ENCODE assay signal across 18 cellular contexts in genomic region chr18:2780750-2781149, GRCh38.
DNase-seq lines count a peak whose midpoint lies in the region; ATAC-seq and FAIRE-seq lines count a peak whose summit lies in the region.
"Had no signal": no experiment of that assay in that cellular context is flagged by ENCODE, and none has a peak within 500 bp of the region (broad histone marks: within the 10 kb centered on the region; RNA-seq: fewer than 3 reads in every experiment).

No MANE protein-coding gene starts in this region.

- H3K4me1 Mint-ChIP-seq in activated T-cell treated with anti-CD3 and anti-CD28 coated beads, Interleukin-2, amount 50 U/mL, for 24 hours (ENCODE audit: low read depth): no peaks in the 10 kb centered on the region
- H3K4me1 Mint-ChIP-seq in activated T-cell treated with anti-CD3 and anti-CD28 coated beads, Interleukin-2, amount 50 U/mL, for 4 hours (ENCODE audit: low read depth): peaks cover 2% of the 10 kb centered on the region
- peaks cover 4 to 19% (median 8%) of the 10 kb centered on the region in 4 donors for H3K4me1 Mint-ChIP-seq in CD4-positive, alpha-beta memory T cell
- peaks cover 0 to 15% (median 4%) of the 10 kb centered on the region in 7 donors for H3K4me1 Mint-ChIP-seq in naive thymus-derived CD4-positive, alpha-beta T cell

- peak overlapping the region; percentile 47 for H3K27ac Mint-ChIP-seq in activated T-cell treated with anti-CD3 and anti-CD28 coated beads, Interleukin-2, amount 50 U/mL, for 24 hours
- H3K27ac Mint-ChIP-seq in CD4-positive, alpha-beta memory T cell: peak overlapping the region in 5 of 7 donors; percentile 2 to 48 (median 29)
- peak overlapping the region in 7 of 9 donors; percentile 8 to 68 (median 38) for H3K27ac Mint-ChIP-seq in naive thymus-derived CD4-positive, alpha-beta T cell

- H3K27ac ChIP-seq in CD4-positive, alpha-beta memory T cell (ENCODE audit: low read depth, low read length): no peak overlapping the region
- no peak overlapping the region for H3K27ac ChIP-seq in naive thymus-derived CD4-positive, alpha-beta T cell (ENCODE audit: low read depth, low read length)
- H3K27ac ChIP-seq: RWPE1 had no signal

- FAIRE-seq in HTR-8/SVneo (lab: Jason Lieb, UNC): peak; percentile 40
- FAIRE-seq: HepG2 had no signal

- peaks cover 81% of the 10 kb centered on the region for H3K36me3 ChIP-seq in CD4-positive, alpha-beta memory T cell (ENCODE audit: insufficient read depth, low read length)
- H3K36me3 ChIP-seq in naive thymus-derived CD4-positive, alpha-beta T cell (ENCODE audit: control insufficient read depth in 2 of 3, insufficient read depth in 3 of 3, low read length in 3 of 3): peaks cover 40 to 64% (median 42%) of the 10 kb centered on the region in 3 experiments

- no peaks in the 10 kb centered on the region for H3K4me1 ChIP-seq in CD4-positive, alpha-beta memory T cell (ENCODE audit: insufficient read depth, low read length)
- H3K4me1 ChIP-seq in naive thymus-derived CD4-positive, alpha-beta T cell (ENCODE audit: control insufficient read depth in 2 of 2, insufficient read depth in 2 of 2, low read length in 2 of 2): no peaks in the 10 kb centered on the region

- peaks cover 92% of the 10 kb centered on the region for H3K36me3 Mint-ChIP-seq in activated T-cell treated with anti-CD3 and anti-CD28 coated beads, Interleukin-2, amount 50 U/mL, for 24 hours (ENCODE audit: low read depth)
- peaks cover 46% of the 10 kb centered on the region for H3K36me3 Mint-ChIP-seq in activated T-cell treated with anti-CD3 and anti-CD28 coated beads, Interleukin-2, amount 50 U/mL, for 4 hours (ENCODE audit: insufficient read depth)
- peaks cover 48 to 70% of the 10 kb centered on the region in 2 donors for H3K36me3 Mint-ChIP-seq in CD4-positive, alpha-beta memory T cell
- H3K36me3 Mint-ChIP-seq in naive thymus-derived CD4-positive, alpha-beta T cell: peaks cover 9 to 57% (median 44%) of the 10 kb centered on the region in 5 donors

- ATAC-seq in activated T-cell treated with anti-CD3 and anti-CD28 coated beads, Interleukin-2, amount 50 U/mL, for 4 hours: no peak
- no peak for ATAC-seq in naive thymus-derived CD4-positive, alpha-beta T cell
- no peak for ATAC-seq in left colon
- no peak for ATAC-seq in GM21717 (IDR thresholded peaks at IDR 0.05; ENCODE audit: unreplicated experiment)
- ATAC-seq: HepG2 had no signal

- no peak overlapping the region for H3K4me3 Mint-ChIP-seq in activated T-cell treated with anti-CD3 and anti-CD28 coated beads, Interleukin-2, amount 50 U/mL, for 24 hours
- no peak overlapping the region for H3K4me3 Mint-ChIP-seq in activated T-cell treated with anti-CD3 and anti-CD28 coated beads, Interleukin-2, amount 50 U/mL, for 4 hours
- no peak overlapping the region for H3K4me3 Mint-ChIP-seq in CD4-positive, alpha-beta memory T cell
- H3K4me3 Mint-ChIP-seq in naive thymus-derived CD4-positive, alpha-beta T cell: no peak overlapping the region

- intact Hi-C loops in CD4-positive, alpha-beta memory T cell (cut with micrococcal nuclease): no loop called here
- intact Hi-C loops in naive thymus-derived CD4-positive, alpha-beta T cell (cut with micrococcal nuclease): loop anchor here in 1 of 2 donors (5.0 kb wide), 1 partner anchor 33 kb away; no protein-coding TSS in a partner anchor
- intact Hi-C loops in left colon (cut with DNase I, micrococcal nuclease): no loop called here

- DNase-seq in activated T-cell treated with anti-CD3 and anti-CD28 coated beads, Interleukin-2, amount 50 U/mL, for 24 hours: no peak
- no peak for DNase-seq in activated T-cell treated with anti-CD3 and anti-CD28 coated beads, Interleukin-2, amount 50 U/mL, for 4 hours
- DNase-seq in CD4-positive, alpha-beta memory T cell: no peak
- DNase-seq in HTR-8/SVneo (ENCODE audit: insufficient read length, low spot score): no peak
- no peak for DNase-seq in naive thymus-derived CD4-positive, alpha-beta T cell
- no peak for DNase-seq in G401 (ENCODE audit: low spot score)
- DNase-seq in left colon: no peak
- DNase-seq: AML-193; CD4-positive, CD25-positive, alpha-beta regulatory T cell; H7; MG63; NCI-H1092 treated with DMSO at 0.1 percent for 48 hours; NCI-H1694 treated with DMSO at 0.1 percent for 48 hours; NCI-H345; NCI-H526 treated with DMSO at 0.1 percent for 48 hours had no signal

- H3K27me3 Mint-ChIP-seq in activated T-cell treated with anti-CD3 and anti-CD28 coated beads, Interleukin-2, amount 50 U/mL, for 24 hours: no peaks in the 10 kb centered on the region
- H3K27me3 Mint-ChIP-seq in activated T-cell treated with anti-CD3 and anti-CD28 coated beads, Interleukin-2, amount 50 U/mL, for 4 hours (ENCODE audit: low read depth): no peaks in the 10 kb centered on the region
- no peaks in the 10 kb centered on the region for H3K27me3 Mint-ChIP-seq in CD4-positive, alpha-beta memory T cell
- no peaks in the 10 kb centered on the region for H3K27me3 Mint-ChIP-seq in naive thymus-derived CD4-positive, alpha-beta T cell
- H3K27me3 Mint-ChIP-seq: CD4-positive, CD25-positive, alpha-beta regulatory T cell had no signal

- H3K9me3 ChIP-seq in CD4-positive, alpha-beta memory T cell (ENCODE audit: control insufficient read depth in 1 of 2, low read length in 2 of 2): no peaks in the 10 kb centered on the region
- no peaks in the 10 kb centered on the region for H3K9me3 ChIP-seq in naive thymus-derived CD4-positive, alpha-beta T cell (ENCODE audit: control insufficient read depth in 2 of 3, low read length in 3 of 3)
- H3K9me3 ChIP-seq: MG63 had no signal

- in situ Hi-C loops in G401 (cut with HindIII; ENCODE audit: low sequenced_read_pairs): no loop called here

- CTCF ChIA-PET in CD4-positive, alpha-beta memory T cell (lab: Charles Lee; ENCODE audit: partially characterized antibody): interaction anchor here (1.2 kb wide), 1 partner anchor 45 kb away, joined by 3 read pairs; no protein-coding TSS in a partner anchor
- CTCF ChIA-PET in naive thymus-derived CD4-positive, alpha-beta T cell (lab: Charles Lee): interaction anchor here (0.8 kb wide), 1 partner anchor 26 kb away, joined by 3 read pairs; no protein-coding TSS in a partner anchor

- POLR2A ChIA-PET in CD4-positive, alpha-beta memory T cell (lab: Charles Lee; ENCODE audit: partially characterized antibody): interaction anchor here (0.6 to 1.3 kb wide), 3 partner anchors 11 to 210 kb away, joined by 3 to 4 read pairs (median 3); no protein-coding TSS in a partner anchor
- POLR2A ChIA-PET in naive thymus-derived CD4-positive, alpha-beta T cell (lab: Charles Lee): interaction anchor here (0.7 kb wide), 1 partner anchor 35 kb away, joined by 3 read pairs; no protein-coding TSS in a partner anchor

- no peaks in the 10 kb centered on the region for H3K9me3 Mint-ChIP-seq in activated T-cell treated with anti-CD3 and anti-CD28 coated beads, Interleukin-2, amount 50 U/mL, for 24 hours
- no peaks in the 10 kb centered on the region for H3K9me3 Mint-ChIP-seq in activated T-cell treated with anti-CD3 and anti-CD28 coated beads, Interleukin-2, amount 50 U/mL, for 4 hours
- peaks cover 0 to 2% (median 0%) of the 10 kb centered on the region in 8 donors for H3K9me3 Mint-ChIP-seq in CD4-positive, alpha-beta memory T cell
- peaks cover 0 to 2% (median 0%) of the 10 kb centered on the region in 11 donors for H3K9me3 Mint-ChIP-seq in naive thymus-derived CD4-positive, alpha-beta T cell
- H3K9me3 Mint-ChIP-seq: CD4-positive, CD25-positive, alpha-beta regulatory T cell had no signal

- no peak overlapping the region for H3K4me3 ChIP-seq in CD4-positive, alpha-beta memory T cell (ENCODE audit: low read length in 2 of 2)
- no peak overlapping the region for H3K4me3 ChIP-seq in naive thymus-derived CD4-positive, alpha-beta T cell (ENCODE audit: low read length)
- H3K4me3 ChIP-seq: MG63 had no signal

- no peaks in the 10 kb centered on the region for H3K27me3 ChIP-seq in CD4-positive, alpha-beta memory T cell (ENCODE audit: insufficient read depth, low read length)
- no peaks in the 10 kb centered on the region for H3K27me3 ChIP-seq in naive thymus-derived CD4-positive, alpha-beta T cell (ENCODE audit: control insufficient read depth in 2 of 2, insufficient read depth in 2 of 2, low read length in 2 of 2)
- H3K27me3 ChIP-seq: MG63 had no signal
